In the genomic region with DNA sequence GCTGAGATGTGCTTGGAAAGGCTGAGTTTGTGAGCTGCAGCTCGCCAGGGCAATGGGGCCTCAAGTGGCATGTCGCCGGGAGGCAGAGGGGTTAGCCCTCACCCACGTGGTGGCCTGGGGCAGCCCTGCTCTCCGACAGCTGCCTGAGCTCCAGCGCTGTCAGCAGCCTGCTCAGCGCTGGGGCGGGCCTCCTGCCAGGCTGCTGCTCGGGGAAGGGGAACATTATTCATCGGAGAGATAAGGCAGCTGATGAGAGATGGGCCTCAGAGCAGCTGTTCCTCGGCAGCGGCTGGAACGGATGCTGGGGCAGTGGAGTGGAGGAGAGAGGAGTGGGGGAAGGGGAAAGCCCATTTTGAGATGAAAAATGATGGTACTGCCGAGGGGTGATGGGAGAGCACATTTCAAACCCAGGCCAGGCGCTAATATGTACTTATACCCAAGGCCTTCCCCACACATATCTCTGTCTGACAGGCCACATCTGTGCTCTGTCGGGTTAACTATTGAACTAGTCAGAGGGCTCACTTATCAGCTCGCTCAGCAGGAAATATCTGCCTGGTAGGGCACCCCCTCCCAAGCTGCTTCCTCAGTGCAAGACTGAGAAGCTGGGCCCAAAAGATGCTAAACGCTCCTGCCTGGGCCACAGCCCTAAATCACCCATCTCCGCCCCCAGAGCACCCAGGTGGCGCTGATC, we compare ENCODE assay signal across 7 cellular contexts.
DNase-seq lines count a peak whose midpoint lies in the region; ATAC-seq and TF ChIP-seq lines count a peak whose summit lies in the region.

No MANE protein-coding gene starts in this region.

- TF ChIP-seq CTCF in stomach (IDR thresholded peaks at IDR 0.05), result no peak

- H3K4me1 Mint-ChIP-seq in activated T-helper 17 cell treated with anti-CD3 and anti-CD28 coated beads, Interleukin-2, amount 50 U/mL, for 72 hours, result no peaks in the 10 kb centered on the region

- no peak for TF ChIP-seq POLR2A in stomach (IDR thresholded peaks at IDR 0.05)

- intact Hi-C loops in stomach (cut with DNase I; ENCODE audit: low total_unique reads), result no loop called here

- H3K27ac Mint-ChIP-seq in activated T-helper 17 cell treated with anti-CD3 and anti-CD28 coated beads, Interleukin-2, amount 50 U/mL, for 72 hours, result no peak overlapping the region

- H3K9me3 Mint-ChIP-seq in activated T-helper 17 cell treated with anti-CD3 and anti-CD28 coated beads, Interleukin-2, amount 50 U/mL, for 72 hours, result no peaks in the 10 kb centered on the region

- 14 to 20% (median 17%) methylated on average over 14 to 20 of the region's 20 CpGs for WGBS in stomach, 5 donors

- no peaks in the 10 kb centered on the region for H3K36me3 Mint-ChIP-seq in activated T-helper 17 cell treated with anti-CD3 and anti-CD28 coated beads, Interleukin-2, amount 50 U/mL, for 72 hours (ENCODE audit: low read depth)

- DNase-seq in NCI-H1105 treated with DMSO at 0.1 percent for 48 hours (lab: John Stamatoyannopoulos, UW), result peak; percentile 38
- peak; percentile 80 for DNase-seq in islet precursor cell
- peak; percentile 26 for DNase-seq in stomach

- H3K9me3 ChIP-seq in stomach, result no peaks in the 10 kb centered on the region

- H3K4me3 Mint-ChIP-seq in activated T-helper 17 cell treated with anti-CD3 and anti-CD28 coated beads, Interleukin-2, amount 50 U/mL, for 72 hours, result peak overlapping the region; percentile 23

- H3K27me3 ChIP-seq in stomach, result peaks cover 0 to 15% (median 0%) of the 10 kb centered on the region in 3 donors

- no peak for ATAC-seq in activated T-helper 17 cell treated with anti-CD3 and anti-CD28 coated beads, Interleukin-2, amount 50 U/mL, for 72 hours (replicated peaks)
- no peak for ATAC-seq in GM21390 (IDR thresholded peaks at IDR 0.05; ENCODE audit: unreplicated experiment)
- no peak for ATAC-seq in HG03097 (IDR thresholded peaks at IDR 0.05; ENCODE audit: low FRiP score, unreplicated experiment)
- ATAC-seq in HG03571 (IDR thresholded peaks at IDR 0.05; ENCODE audit: unreplicated experiment), result no peak

- no peak for TF ChIP-seq EP300 in stomach (IDR thresholded peaks at IDR 0.05)

- H3K4me3 ChIP-seq in stomach, result no peak overlapping the region

- H3K27ac ChIP-seq in stomach, result peak overlapping the region in 1 of 5 donors; percentile 38

- H3K36me3 ChIP-seq in stomach, result no peaks in the 10 kb centered on the region

- peaks cover 10% of the 10 kb centered on the region for H3K27me3 Mint-ChIP-seq in activated T-helper 17 cell treated with anti-CD3 and anti-CD28 coated beads, Interleukin-2, amount 50 U/mL, for 72 hours

- peaks cover 0 to 16% (median 10%) of the 10 kb centered on the region in 4 donors for H3K4me1 ChIP-seq in stomach

Comparison
In these comparisons a context has a peak if more than half of its experiments do, and no peak if none do; other contexts are left out.
1. DNase-seq: peak in every context shown above with its lines; median percentile 80 in islet precursor cell; 38 in NCI-H1105 treated with DMSO at 0.1 percent for 48 hours; 26 in stomach.